8 cellular contexts compared by ENCODE assay signal in the genomic region with DNA sequence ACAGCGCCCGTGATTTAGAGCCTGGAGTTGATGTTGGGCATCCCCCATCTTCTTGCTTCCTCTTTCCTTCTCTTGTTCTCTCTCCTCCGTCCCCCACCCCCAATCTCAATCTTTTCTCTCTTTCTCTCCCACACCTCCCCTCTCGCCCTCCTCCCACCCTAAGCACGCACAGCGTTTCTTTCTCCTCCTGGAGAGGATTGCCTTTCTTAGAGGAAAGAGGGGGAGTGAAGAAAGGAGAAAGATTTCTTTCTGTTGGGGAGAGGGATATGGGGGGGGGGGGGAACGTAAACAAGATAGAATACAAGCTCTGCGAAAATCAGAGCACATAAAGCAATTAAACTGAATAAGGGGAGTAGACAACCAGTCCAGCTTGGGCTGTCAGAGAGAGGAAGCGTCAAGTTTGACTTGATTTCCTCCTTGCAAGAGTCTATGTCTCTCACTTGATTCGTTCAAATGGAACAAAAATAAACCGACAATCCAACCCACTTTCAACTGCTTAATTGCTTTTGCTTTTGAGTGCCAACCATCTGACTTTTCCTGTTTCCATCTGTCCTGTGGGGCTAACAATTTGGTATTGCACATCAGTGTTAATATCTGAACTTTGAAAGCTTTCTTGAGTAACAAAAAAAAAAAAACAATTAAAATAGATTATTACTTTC. TPM values are rescaled to one million over a fixed set of nuclear protein-coding genes. Genes with fewer than 3 reads are reported as not detected.
DNase-seq lines count a peak whose midpoint lies in the region; ATAC-seq and TF ChIP-seq lines count a peak whose summit lies in the region.

No MANE protein-coding gene starts in this region.

- DNase-seq in COR-L47 (lab: John Stamatoyannopoulos, UW) (peak; percentile 14), NCI-H1105 (lab: John Stamatoyannopoulos, UW) (peak; percentile 61), colonic mucosa (no peak), neural crest cell (ENCODE audit: low read depth, low spot score) (no peak), omental fat pad (ENCODE audit: low spot score) (no peak), immature natural killer cell (no peak), left lung (no peak)

- H3K4me3 ChIP-seq in colonic mucosa (peak overlapping the region; percentile 36), left lung (peak overlapping the region in 1 of 2 donors; percentile 42)

- H3K4me1 Mint-ChIP-seq in neural crest cell (peaks cover 32% of the 10 kb centered on the region), immature natural killer cell (no peaks in the 10 kb centered on the region)

- H3K27me3 ChIP-seq in colonic mucosa = peaks cover 3% of the 10 kb centered on the region
- peaks cover 14 to 38% of the 10 kb centered on the region in 2 donors for H3K27me3 ChIP-seq in left lung

- no peak overlapping the region for H3K9ac ChIP-seq in colonic mucosa (ENCODE audit: low read depth in 2 of 2, low read length in 2 of 2)

- H3K9me3 Mint-ChIP-seq in neural crest cell (no peaks in the 10 kb centered on the region), immature natural killer cell (peaks cover 4 to 23% (median 11%) of the 10 kb centered on the region in 6 donors)

- no peaks in the 10 kb centered on the region for H3K4me1 ChIP-seq in colonic mucosa
- H3K4me1 ChIP-seq in left lung = no peaks in the 10 kb centered on the region

- no peak overlapping the region for H3K27ac ChIP-seq in colonic mucosa
- H3K27ac ChIP-seq in left lung = no peak overlapping the region

- H3K4me3 Mint-ChIP-seq in neural crest cell = peak overlapping the region; percentile 97
- no peak overlapping the region for H3K4me3 Mint-ChIP-seq in immature natural killer cell

- H3K27ac Mint-ChIP-seq in neural crest cell (ENCODE audit: unreplicated experiment) (peak overlapping the region; percentile 50), immature natural killer cell (no peak overlapping the region)

- ATAC-seq in omental fat pad (ENCODE audit: low FRiP score) (no peak), HG02973 (IDR thresholded peaks at IDR 0.05; ENCODE audit: unreplicated experiment) (no peak), left lung (no peak)

- H3K27me3 Mint-ChIP-seq in neural crest cell (ENCODE audit: low read depth) (peaks cover 51% of the 10 kb centered on the region), immature natural killer cell (ENCODE audit: low read depth in 3 of 3) (peaks cover 0 to 7% (median 0%) of the 10 kb centered on the region in 3 donors)

- intact Hi-C loops in colonic mucosa (cut with DNase I) = no loop called here
- intact Hi-C loops in left lung (cut with DNase I) = no loop called here

- TF ChIP-seq CTCF in colonic mucosa (IDR thresholded peaks at IDR 0.05) (no peak), neural crest cell (conservative IDR thresholded peaks at IDR 0.05) (no peak), omental fat pad (IDR thresholded peaks at IDR 0.05) (no peak), left lung (IDR thresholded peaks at IDR 0.05) (no peak)

- H3K9me3 ChIP-seq in colonic mucosa (no peaks in the 10 kb centered on the region), left lung (no peaks in the 10 kb centered on the region)

- H3K36me3 ChIP-seq in colonic mucosa = no peaks in the 10 kb centered on the region
- no peaks in the 10 kb centered on the region for H3K36me3 ChIP-seq in left lung

- H3K36me3 Mint-ChIP-seq in neural crest cell (ENCODE audit: low read depth) = no peaks in the 10 kb centered on the region
- no peaks in the 10 kb centered on the region for H3K36me3 Mint-ChIP-seq in immature natural killer cell

RNA-seq across cellular contexts. Expression of a gene that starts 0.9 kb away (rescaled TPM):
- total RNA-seq in colonic mucosa (1 to 10 TPM in 1 of 2 donors, under 1 TPM in 1; 0.94 to 3.2 TPM), neural crest cell (17.4 and 19.5 TPM in 2 replicates), omental fat pad (1 to 10 TPM in 3 of 4 donors, under 1 TPM in 1; 0.72 to 3.1 (median 1.7) TPM), left lung (1 to 10 TPM; 1.5 TPM)
- not detected for polyA plus RNA-seq in immature natural killer cell

Comparison
In these comparisons a context has a peak if more than half of its experiments do, and no peak if none do; other contexts are left out.
1. DNase-seq: peak in COR-L47 (single experiment) and NCI-H1105 (single experiment); none in colonic mucosa (single experiment), neural crest cell (single experiment), omental fat pad (single experiment), immature natural killer cell (0 of 3) and left lung (0 of 2).